ENCODE assay signal across 8 cellular contexts in genomic region chr1:66924756-66925557, GRCh38. TPM values are rescaled to one million over a fixed set of nuclear protein-coding genes. Genes with fewer than 3 reads are reported as not detected.
A peak's percentile ranks its signal among the peaks of the same experiment; 100 is the strongest.
DNase-seq lines count a peak whose midpoint lies in the region; TF ChIP-seq lines count a peak whose summit lies in the region.

TSS of gene DNAI4 (minus strand) at chr1:66924856. CDS start at chr1:66924831, 25 bp downstream.
TSS of gene MIER1 (plus strand) at chr1:66924990. CDS start at chr1:66925029, 39 bp downstream.

- intact Hi-C loops in activated naive CD4-positive, alpha-beta T cell treated with anti-CD3 and anti-CD28 coated beads for 36 hours (cut with micrococcal nuclease) = loop anchor here (1.0 to 10.0 kb wide), 10 partner anchors 129 to 1503 kb away; partner anchors contain the start of genes GADD45A, LEPR, LEPROT and SERBP1

- peaks cover 7% of the 10 kb centered on the region for H3K36me3 Mint-ChIP-seq in activated naive CD4-positive, alpha-beta T cell treated with anti-CD3 and anti-CD28 coated beads for 36 hours (ENCODE audit: low read depth)

- H3K9me3 ChIP-seq in SJSA1 (replicated peaks) (no peaks in the 10 kb centered on the region), neuron (ENCODE audit: low read length) (peaks cover 4% of the 10 kb centered on the region)

- peak; percentile 96 for DNase-seq in GM04504 (ENCODE audit: low read depth)
- DNase-seq in HFF-Myc (ENCODE audit: extremely low read depth, low read depth) = peak; percentile 92
- DNase-seq in MV-4-11 (lab: John Stamatoyannopoulos, UW) = peak; percentile 94
- DNase-seq in SJSA1 (ENCODE audit: low read depth in 1 of 2, low spot score in 2 of 2) = peak; percentile 98 to 100
- peak; percentile 98 for DNase-seq in activated naive CD4-positive, alpha-beta T cell treated with anti-CD3 and anti-CD28 coated beads for 36 hours
- DNase-seq in foreskin melanocyte = peak; percentile 99
- DNase-seq in stromal cell of bone marrow (ENCODE audit: low read depth) = peak; percentile 98

- no peaks in the 10 kb centered on the region for H3K9me3 Mint-ChIP-seq in activated naive CD4-positive, alpha-beta T cell treated with anti-CD3 and anti-CD28 coated beads for 36 hours

- peak within 1 kb of the TSS; percentile 92 for H3K4me3 Mint-ChIP-seq in activated naive CD4-positive, alpha-beta T cell treated with anti-CD3 and anti-CD28 coated beads for 36 hours

- H3K4me1 ChIP-seq in SJSA1 (replicated peaks) (peaks cover 23% of the 10 kb centered on the region), neuron (ENCODE audit: insufficient read depth, low read length) (peaks cover 27% of the 10 kb centered on the region)

- H3K27ac ChIP-seq in SJSA1 = peak within 1 kb of the TSS; percentile 96

- peak within 1 kb of the TSS; percentile 76 for H2AFZ ChIP-seq in neuron (ENCODE audit: low read depth, low read length)

- H3K36me3 ChIP-seq in SJSA1 (peaks cover 11% of the 10 kb centered on the region), neuron (ENCODE audit: insufficient read depth, low read length) (peaks cover 3% of the 10 kb centered on the region)

- H3K27me3 ChIP-seq in SJSA1 (replicated peaks) (no peaks in the 10 kb centered on the region), neuron (ENCODE audit: insufficient read depth, low read length) (no peaks in the 10 kb centered on the region)

- peaks cover 50% of the 10 kb centered on the region for H3K4me1 Mint-ChIP-seq in activated naive CD4-positive, alpha-beta T cell treated with anti-CD3 and anti-CD28 coated beads for 36 hours (ENCODE audit: low read depth)

- CTCF ChIA-PET in activated naive CD4-positive, alpha-beta T cell treated with anti-CD3 and anti-CD28 coated beads for 36 hours (lab: Charles Lee) = interaction anchor here (0.5 to 1.4 kb wide), 5 partner anchors 23 to 224 kb away, joined by 3 to 4 read pairs (median 4); no protein-coding TSS in a partner anchor

- TF ChIP-seq CTCF in HFF-Myc (IDR thresholded peaks at IDR 0.05; ENCODE audit: low read depth, low read length, missing control alignments) = no peak

- peak within 1 kb of the TSS; percentile 95 for H3K27ac Mint-ChIP-seq in activated naive CD4-positive, alpha-beta T cell treated with anti-CD3 and anti-CD28 coated beads for 36 hours

- no peaks in the 10 kb centered on the region for H3K27me3 Mint-ChIP-seq in activated naive CD4-positive, alpha-beta T cell treated with anti-CD3 and anti-CD28 coated beads for 36 hours (ENCODE audit: low read depth)

- peak within 1 kb of the TSS; percentile 94 for H3K4me3 ChIP-seq in HFF-Myc (replicated peaks; ENCODE audit: low read depth, low read length)
- H3K4me3 ChIP-seq in SJSA1 = peak within 1 kb of the TSS; percentile 66
- peak within 1 kb of the TSS; percentile 100 for H3K4me3 ChIP-seq in neuron (ENCODE audit: low read length)

RNA-seq across cellular contexts. Expression of gene DNAI4, which starts in this region (rescaled TPM):
- 0.91 and 2.6 TPM in 2 replicates for total RNA-seq in SJSA1 (2014; rRNA removed; shearing (Covaris generic))
- total RNA-seq in activated naive CD4-positive, alpha-beta T cell treated with anti-CD3 and anti-CD28 coated beads for 36 hours = 1 to 10 TPM in 1 of 2 experiments, under 1 TPM in 1; 0.83 to 1.5 TPM

RNA-seq across cellular contexts. Expression of gene MIER1, which starts in this region (rescaled TPM):
- 31.8 and 42.2 TPM in 2 replicates for total RNA-seq in SJSA1 (2014; rRNA removed; shearing (Covaris generic))
- total RNA-seq in activated naive CD4-positive, alpha-beta T cell treated with anti-CD3 and anti-CD28 coated beads for 36 hours = 10 to 100 TPM; 56.5 to 58.3 TPM

Comparison
In these comparisons a context has a peak if more than half of its experiments do, and no peak if none do; other contexts are left out.
1. Peak in every context shown above with its lines: DNase-seq, H3K4me3 ChIP-seq and H3K27ac ChIP-seq.